Comparison of ENCODE assay signal across 8 cellular contexts in the genomic region with DNA sequence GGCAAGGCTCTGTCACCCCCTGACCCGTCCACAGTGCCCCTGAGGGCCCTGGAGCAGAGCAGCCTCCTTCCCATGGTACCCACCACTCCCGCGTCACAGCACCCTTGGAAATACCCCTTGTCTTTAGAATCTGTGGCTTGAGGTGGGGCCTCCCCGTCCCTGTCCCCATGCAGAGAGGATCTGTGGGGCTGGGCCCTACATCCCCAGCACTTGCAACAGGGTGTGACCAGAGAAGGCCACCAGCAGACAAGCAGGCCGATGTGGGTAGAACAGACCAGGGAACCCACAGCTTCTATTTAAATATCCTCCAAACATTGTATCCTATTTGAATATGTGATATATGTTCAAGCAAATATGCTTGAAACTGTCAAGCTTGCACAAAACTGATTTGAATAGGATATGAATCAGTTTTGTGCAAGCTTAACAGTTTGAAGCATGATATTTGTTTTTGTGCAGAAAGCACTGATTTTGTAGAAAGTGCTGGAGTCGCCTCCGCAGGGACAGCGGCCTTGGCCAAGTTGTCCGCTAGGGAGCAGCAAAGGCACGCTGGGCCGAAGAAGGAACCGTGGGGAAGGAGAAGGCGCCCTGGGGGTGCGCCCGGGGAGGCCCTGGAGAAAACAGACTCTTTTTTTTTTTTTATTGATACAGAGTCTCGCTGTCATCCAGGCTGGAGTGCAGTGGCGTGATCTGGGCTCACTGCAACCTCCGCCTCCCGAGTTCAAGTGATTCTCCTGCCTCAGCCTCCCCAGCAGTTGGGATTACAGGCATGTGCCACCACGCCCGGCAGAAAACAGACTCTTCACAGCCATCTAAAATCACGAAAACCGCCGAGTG. TPM values are rescaled to one million over a fixed set of nuclear protein-coding genes. Genes with fewer than 3 reads are reported as not detected.
DNase-seq lines count a peak whose midpoint lies in the region; ATAC-seq and TF ChIP-seq lines count a peak whose summit lies in the region.

No MANE protein-coding gene starts in this region.

- no peak overlapping the region for H2AFZ ChIP-seq in HCT116 (ENCODE audit: low read depth, low read length, poor library complexity, severe bottlenecking)

- CTCF ChIA-PET in HCT116 (lab: Charles Lee): no interaction called here

- H3K9me3 ChIP-seq in HCT116 (ENCODE audit: control insufficient read depth in 1 of 2, insufficient read depth in 1 of 2, low read depth in 1 of 2, low read length in 2 of 2) (no peaks in the 10 kb centered on the region), SJCRH30 (replicated peaks) (no peaks in the 10 kb centered on the region), aorta (ENCODE audit: control insufficient read depth, low read length) (no peaks in the 10 kb centered on the region)

- WGBS in aorta, 2 donors: 61 to 63% methylated on average over 24 of the region's 24 CpGs

- H3K4me3 ChIP-seq in HCT116 (replicated peaks in 1 of 2; ENCODE audit: low read depth in 1 of 2, low read length in 2 of 2) (no peak overlapping the region), SJCRH30 (no peak overlapping the region), aorta (ENCODE audit: low read length in 2 of 2) (no peak overlapping the region)

- BruUV-seq in HCT116 (replicated peaks; lab: Mats Ljungman, UMichigan): no TSS peak

- H4K20me1 ChIP-seq in HCT116 (ENCODE audit: insufficient read depth): no peaks in the 10 kb centered on the region

- H3K36me3 ChIP-seq in HCT116 (ENCODE audit: control insufficient read depth in 1 of 2, insufficient read depth in 2 of 2, low read length in 2 of 2): no peaks in the 10 kb centered on the region
- H3K36me3 ChIP-seq in SJCRH30: no peaks in the 10 kb centered on the region
- H3K36me3 ChIP-seq in aorta (ENCODE audit: control insufficient read depth in 1 of 2, insufficient read depth in 2 of 2, low read length in 1 of 2): no peaks in the 10 kb centered on the region

- DNase-seq in SIG-M5 treated with dmso at 0.1 percent for 504 hours (lab: John Stamatoyannopoulos, UW; ENCODE audit: unreplicated experiment) (peak; percentile 50), SIG-M5 (lab: John Stamatoyannopoulos, UW) (no peak), HCT116 (ENCODE audit: low read depth, low spot score) (no peak), SJCRH30 (peak; percentile 34 to 58), dermis blood vessel endothelial cell (peak; percentile 68), mucosa of gallbladder (ENCODE audit: low spot score) (peak; percentile 31), aorta (peak; percentile 54 to 80)

- H3K27ac ChIP-seq in HCT116 (ENCODE audit: low read depth, low read length): no peak overlapping the region
- no peak overlapping the region for H3K27ac ChIP-seq in SJCRH30
- no peak overlapping the region for H3K27ac ChIP-seq in aorta (ENCODE audit: low read depth in 1 of 2, low read length in 2 of 2)

- intact Hi-C loops in HCT116 (cut with micrococcal nuclease) (loop anchor here (5.0 kb wide), 1 partner anchor 317 kb away; no protein-coding TSS in a partner anchor), aorta (cut with DNase I) (no loop called here)

- H3K27me3 ChIP-seq in HCT116 (ENCODE audit: insufficient read depth, low read length) (no peaks in the 10 kb centered on the region), SJCRH30 (no peaks in the 10 kb centered on the region), aorta (ENCODE audit: control insufficient read depth in 1 of 2, insufficient read depth in 2 of 2, low read length in 1 of 2) (no peaks in the 10 kb centered on the region)

- TF ChIP-seq CTCF in HCT116 (IDR thresholded peaks at IDR 0.05 in 2 of 3, conservative IDR thresholded peaks at IDR 0.05 in 1 of 3; ENCODE audit: borderline replicate concordance in 1 of 3, insufficient read depth in 1 of 3, low read depth in 2 of 3, low read length in 2 of 3): peak; percentile 13 to 57 (median 38); a peak in 4 of 6 replicates

- POLR2A ChIA-PET in HCT116 (lab: Charles Lee): no interaction called here

- no peak overlapping the region for H3K4me2 ChIP-seq in HCT116 (ENCODE audit: low read length)

- TF ChIP-seq RAD21 in HCT116 (IDR thresholded peaks at IDR 0.05; ENCODE audit: low read depth): peak; percentile 60

- ATAC-seq in HCT116: 0 out of 2 replicates have a peak, but pooled peaks have one; percentile 47
- no peak for ATAC-seq in aorta (ENCODE audit: low FRiP score)
- ATAC-seq in GM21737 (IDR thresholded peaks at IDR 0.05; ENCODE audit: unreplicated experiment): no peak

- H3K9ac ChIP-seq in HCT116 (ENCODE audit: low read length): no peak overlapping the region

- no peak for TF ChIP-seq POLR2A in HCT116 (IDR thresholded peaks at IDR 0.05; ENCODE audit: borderline replicate concordance, extremely low read depth, insufficient read depth, insufficient read length)

- H3K4me1 ChIP-seq in HCT116 (ENCODE audit: control insufficient read depth in 1 of 2, insufficient read depth in 2 of 2, low read length in 2 of 2) (peaks cover 0 to 7% of the 10 kb centered on the region in 2 experiments; a peak in 1 of 4 replicates), SJCRH30 (no peaks in the 10 kb centered on the region), aorta (ENCODE audit: control insufficient read depth in 1 of 2, insufficient read depth in 2 of 2, low read length in 2 of 2) (no peaks in the 10 kb centered on the region)

- H3K79me2 ChIP-seq in HCT116 (ENCODE audit: insufficient read depth, low read length): no peaks in the 10 kb centered on the region

- H3K9me2 ChIP-seq in HCT116 (ENCODE audit: insufficient read depth): no peaks in the 10 kb centered on the region

- RAD21 ChIA-PET in HCT116 (lab: Charles Lee; ENCODE audit: low non-redundant PET in 1 of 2, low total read pairs in 2 of 2, uncharacterized antibody in 2 of 2, unreplicated experiment in 2 of 2): no interaction called here

TF ChIP-seq in HCT116, 20 proteins besides CTCF, POLR2A, EP300 and RAD21:
- TF ChIP-seq SP1 (IDR thresholded peaks at IDR 0.05; ENCODE audit: low read depth) (no peak), ZFX (IDR thresholded peaks at IDR 0.05) (no peak)

RNA-seq across cellular contexts. Expression of a gene that starts 2.2 kb away (rescaled TPM):
- total RNA-seq in HCT116 (2021; ENCODE audit: unreplicated experiment): 1.4 TPM
- polyA plus RNA-seq in HCT116 (2012): 1.3 and 1.4 TPM in 2 replicates
- total RNA-seq in SJCRH30 (2014; rRNA removed; shearing (Covaris generic)): 1.1 and 1.7 TPM in 2 replicates
- total RNA-seq in dermis blood vessel endothelial cell: 0.19 and 0.85 TPM in 2 replicates
- total RNA-seq in mucosa of gallbladder: 1.0 TPM
- under 1 TPM in 1 of 2 donors, not detected in 1; 0.42 TPM for total RNA-seq in aorta
- not detected for polyA plus RNA-seq in aorta

Comparison
In these comparisons a context has a peak if more than half of its experiments do, and no peak if none do; other contexts are left out.
1. DNase-seq: peak in SIG-M5 treated with dmso at 0.1 percent for 504 hours (single experiment), SJCRH30 (2 of 2), dermis blood vessel endothelial cell (single experiment), mucosa of gallbladder (single experiment) and aorta (2 of 2); none in SIG-M5 (single experiment) and HCT116 (single experiment).